ENCODE assay signal across 5 cellular contexts in the genomic region with DNA sequence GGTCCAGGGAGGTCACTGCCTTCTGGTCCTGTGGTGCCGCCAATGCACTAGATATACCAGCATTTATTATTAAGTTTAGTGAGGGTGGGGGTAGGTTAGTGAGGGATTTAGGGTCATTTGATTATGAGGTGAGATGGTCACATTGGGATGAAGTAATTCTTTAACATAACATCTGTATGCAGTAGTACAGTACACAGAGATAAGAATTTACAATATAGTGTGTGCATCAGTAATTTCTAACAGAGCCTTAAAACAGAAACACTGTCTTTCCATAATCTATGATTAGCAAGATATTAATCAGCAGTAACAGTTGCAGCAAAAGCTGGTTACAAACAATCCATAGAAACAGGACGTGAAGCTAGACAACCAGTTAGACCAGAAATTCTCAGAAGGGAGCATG.
DNase-seq lines count a peak whose midpoint lies in the region; ATAC-seq and TF ChIP-seq lines count a peak whose summit lies in the region.
"Not testable (repeated sequence)": the region's sequence is repeated elsewhere in the genome, so short reads cannot be mapped to it uniquely, and the experiment has no call there.

No MANE protein-coding gene starts in this region.

- TF ChIP-seq EP300 in SK-N-SH (IDR thresholded peaks at IDR 0.05; ENCODE audit: borderline replicate concordance in 1 of 2, low read depth in 1 of 2, low read length in 1 of 2) = peak in 1 of 2 experiments; percentile 50; a peak in 1 of 4 replicates

- WGBS in SK-N-SH (ENCODE audit: low lambda C conversion rate) = 55% methylated on average over 2 of the region's 2 CpGs
- WGBS in trophoblast cell (ENCODE audit: extremely low coverage, insufficient coverage, insufficient read length) = no CpG with 5 or more reads among the region's 2 CpGs

- not testable (repeated sequence) for H3K4me3 ChIP-seq in Loucy (ENCODE audit: low read length, poor library complexity, severe bottlenecking); SK-N-SH (ENCODE audit: low read depth in 2 of 2, low read length in 1 of 2); trophoblast cell (ENCODE audit: low read depth, low read length)

- H3K79me2 ChIP-seq in Loucy (ENCODE audit: insufficient read depth, low read length); SK-N-SH (ENCODE audit: insufficient read depth); trophoblast cell (ENCODE audit: control insufficient read depth, insufficient read depth, low read length, poor library complexity): not testable (repeated sequence)

- CTCF ChIA-PET in SK-N-SH (lab: Yijun Ruan, JAX) = interaction anchor here (0.8 to 1.3 kb wide), 7 partner anchors 13 to 1270 kb away, joined by 3 read pairs; partner anchors contain the start of gene OLFM3

- not testable (repeated sequence) for H4K91ac ChIP-seq in trophoblast cell (ENCODE audit: low read depth, low read length)

- H3K27ac ChIP-seq in SK-N-SH (ENCODE audit: low read depth in 2 of 2, low read length in 1 of 2) (peak overlapping the region in 1 of 2 experiments; percentile 71; a peak in 2 of 4 replicates), VCaP (peak overlapping the region; percentile 31)
- not testable (repeated sequence) for H3K27ac ChIP-seq in trophoblast cell (ENCODE audit: low read depth, low read length)

- not testable (repeated sequence) for H3K36me3 ChIP-seq in Loucy (ENCODE audit: insufficient read depth, low read length); SK-N-SH (replicated peaks in 1 of 2; ENCODE audit: control insufficient read depth in 1 of 2, insufficient read depth in 2 of 2, low read length in 1 of 2); trophoblast cell (ENCODE audit: control insufficient read depth in 1 of 2, insufficient read depth in 2 of 2, low read length in 2 of 2)

- TF ChIP-seq RAD21 in SK-N-SH (IDR thresholded peaks at IDR 0.05; ENCODE audit: low read length) = not testable (repeated sequence)

- H3K9me3 ChIP-seq in Loucy (ENCODE audit: insufficient read depth, low read depth, low read length); SK-N-SH; trophoblast cell (ENCODE audit: insufficient read depth, low read depth, low read length): not testable (repeated sequence)

- not testable (repeated sequence) for H2AK5ac ChIP-seq in trophoblast cell (ENCODE audit: low read length)

- not testable (repeated sequence) for H3K27me3 ChIP-seq in Loucy (ENCODE audit: insufficient read depth, low read length, poor library complexity, severe bottlenecking); SK-N-SH (ENCODE audit: insufficient read depth); trophoblast cell (ENCODE audit: insufficient read depth, low read length)

- H2BK12ac ChIP-seq in trophoblast cell (ENCODE audit: low read length) = not testable (repeated sequence)

- H3K18ac ChIP-seq in trophoblast cell (ENCODE audit: low read length) = not testable (repeated sequence)

- not testable (repeated sequence) for H3K4me2 ChIP-seq in Loucy (ENCODE audit: low read depth, low read length, poor library complexity, severe bottlenecking); SK-N-SH; trophoblast cell (ENCODE audit: low read length)

- H3K4ac ChIP-seq in trophoblast cell (ENCODE audit: low read depth, low read length) = not testable (repeated sequence)

- H4K8ac ChIP-seq in trophoblast cell (ENCODE audit: low read depth, low read length) = not testable (repeated sequence)

- H3K23ac ChIP-seq in trophoblast cell (ENCODE audit: low read length) = not testable (repeated sequence)

- POLR2A ChIA-PET in SK-N-SH (lab: Yijun Ruan, JAX) = not testable (repeated sequence)

- not testable (repeated sequence) for H3K4me1 ChIP-seq in Loucy (ENCODE audit: insufficient read depth, low read length, poor library complexity, severe bottlenecking); SK-N-SH (ENCODE audit: control insufficient read depth in 1 of 2, insufficient read depth in 2 of 2, low read depth in 1 of 2, low read length in 1 of 2); trophoblast cell (ENCODE audit: control insufficient read depth in 1 of 2, insufficient read depth in 2 of 2, low read length in 2 of 2)

- not testable (repeated sequence) for H3F3A ChIP-seq in Loucy (ENCODE audit: low read depth); SK-N-SH (replicated peaks; ENCODE audit: insufficient read depth)

- not testable (repeated sequence) for H3K14ac ChIP-seq in trophoblast cell (ENCODE audit: low read length)

- 0 out of 2 replicates have a peak overlapping the region, but pooled peaks have one; percentile 20 for H2AFZ ChIP-seq in Loucy (ENCODE audit: low read length)
- not testable (repeated sequence) for H2AFZ ChIP-seq in SK-N-SH (ENCODE audit: low read depth); trophoblast cell (ENCODE audit: insufficient read depth, low read length, poor library complexity)

- H2BK120ac ChIP-seq in trophoblast cell (ENCODE audit: insufficient read depth, low read length, poor library complexity) = peak overlapping the region; percentile 43

- not testable (repeated sequence) for H3K9ac ChIP-seq in Loucy (ENCODE audit: low read depth, low read length, poor library complexity, severe bottlenecking); SK-N-SH; trophoblast cell (ENCODE audit: low read length)

- DNase-seq in SK-N-SH, trophoblast cell: not testable (repeated sequence)

- H3K79me1 ChIP-seq in trophoblast cell (ENCODE audit: low read length) = not testable (repeated sequence)

- not testable (repeated sequence) for H4K20me1 ChIP-seq in Loucy (ENCODE audit: insufficient read depth, low read length, poor library complexity, severe bottlenecking); SK-N-SH (ENCODE audit: insufficient read depth)

- not testable (repeated sequence) for ATAC-seq in SK-N-SH treated with all-trans-retinoic acid at 6 μM for 48 hours

- not testable (repeated sequence) for H4K12ac ChIP-seq in trophoblast cell (ENCODE audit: low read depth, low read length)

- H2BK5ac ChIP-seq in trophoblast cell (ENCODE audit: low read depth, low read length, poor library complexity) = not testable (repeated sequence)

- not testable (repeated sequence) for H3K9me2 ChIP-seq in Loucy (replicated peaks; ENCODE audit: low read depth, low read length); SK-N-SH

- TF ChIP-seq CTCF in Loucy (conservative IDR thresholded peaks at IDR 0.05; ENCODE audit: low read length); SK-N-SH (IDR thresholded peaks at IDR 0.05); VCaP (conservative IDR thresholded peaks at IDR 0.05): not testable (repeated sequence)

TF ChIP-seq in SK-N-SH, 30 proteins besides CTCF, POLR2A, EP300 and RAD21:
- TF ChIP-seq GATA2 (CRISPR knock-in tag; IDR thresholded peaks at IDR 0.05) (peak; percentile 57), RCOR1 (IDR thresholded peaks at IDR 0.05; ENCODE audit: low read length) (0 out of 2 replicates have a peak, but pooled peaks have one; percentile 31)
TF ChIP-seq in SK-N-SH: peak in this region for 2; not testable (repeated sequence) for 28.

TF ChIP-seq in SK-N-SH treated with all-trans-retinoic acid at 6 μM for 48 hours, 23 proteins besides CTCF, POLR2A, EP300 and RAD21:
- TF ChIP-seq TCF4 (CRISPR knock-in tag; IDR thresholded peaks at IDR 0.05; ENCODE audit: borderline replicate concordance) (peak; percentile 65; the same call in 1 of the 2 replicates), ZNF8 (CRISPR knock-in tag; IDR thresholded peaks at IDR 0.05) (peak; percentile 66; the same call in 1 of the 2 replicates)
